Comparison of ENCODE assay signal across 1 cellular context in the genomic region with DNA sequence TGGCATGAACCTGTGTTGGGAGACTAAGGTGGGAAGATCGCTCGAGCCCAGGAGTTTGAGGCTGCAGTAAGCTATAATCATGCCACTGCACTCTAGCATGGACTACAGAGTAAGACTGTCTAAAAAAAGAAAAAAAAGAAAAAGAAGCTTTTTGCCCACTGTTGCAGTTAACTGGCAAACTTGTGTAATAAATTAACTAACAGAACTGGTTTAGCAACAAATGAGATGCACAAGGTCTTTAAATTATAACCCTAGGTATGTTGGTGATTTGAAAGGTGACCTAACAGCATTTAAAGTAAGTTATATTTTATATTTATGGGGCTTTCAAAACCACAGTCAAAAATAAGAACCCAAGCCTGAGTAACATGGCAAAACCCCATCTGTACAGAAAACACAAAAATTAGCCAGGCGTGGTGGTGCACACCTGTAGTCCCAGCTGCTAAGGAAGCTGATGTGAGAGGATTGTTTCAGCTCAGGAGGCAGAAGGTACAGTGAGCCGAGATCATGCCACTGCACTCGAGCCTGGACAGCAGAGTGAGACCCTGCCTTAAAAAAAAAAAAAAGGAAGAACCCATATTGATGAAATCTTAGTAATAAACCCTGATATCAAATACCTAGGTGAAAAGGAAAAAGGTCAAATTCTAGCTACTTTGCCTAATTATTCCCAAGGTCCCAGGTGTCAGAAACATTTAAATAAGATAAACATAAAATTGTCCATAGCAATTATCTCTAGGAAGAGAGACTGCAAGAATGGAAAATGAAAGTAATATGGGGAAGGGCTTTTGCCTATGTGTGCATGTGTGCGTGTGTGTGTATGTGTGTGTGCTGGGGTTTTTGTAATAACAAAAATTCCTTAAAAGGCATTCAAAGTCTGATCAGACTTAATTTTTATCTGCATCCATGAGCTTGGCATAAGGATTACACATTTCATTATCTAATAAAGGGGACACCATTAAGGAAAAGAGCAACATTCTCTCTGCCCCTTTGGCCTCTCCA.
TF ChIP-seq lines count a peak whose summit lies in the region.

No MANE protein-coding gene starts in this region.

TF ChIP-seq in HEK293, 187 proteins besides CTCF, POLR2A, EP300 and RAD21 (continued from another document):
- TF ChIP-seq, protein P1, sequence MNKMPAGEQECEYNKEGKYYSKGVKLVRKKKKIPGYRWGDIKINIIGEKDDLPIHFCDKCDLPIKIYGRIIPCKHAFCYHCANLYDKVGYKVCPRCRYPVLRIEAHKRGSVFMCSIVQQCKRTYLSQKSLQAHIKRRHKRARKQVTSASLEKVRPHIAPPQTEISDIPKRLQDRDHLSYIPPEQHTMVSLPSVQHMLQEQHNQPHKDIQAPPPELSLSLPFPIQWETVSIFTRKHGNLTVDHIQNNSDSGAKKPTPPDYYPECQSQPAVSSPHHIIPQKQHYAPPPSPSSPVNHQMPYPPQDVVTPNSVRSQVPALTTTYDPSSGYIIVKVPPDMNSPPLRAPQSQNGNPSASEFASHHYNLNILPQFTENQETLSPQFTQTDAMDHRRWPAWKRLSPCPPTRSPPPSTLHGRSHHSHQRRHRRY (tag by site-specific recombination; IDR thresholded peaks at IDR 0.05): no peak
